ENCODE assay signal across 18 cellular contexts in the genomic region with DNA sequence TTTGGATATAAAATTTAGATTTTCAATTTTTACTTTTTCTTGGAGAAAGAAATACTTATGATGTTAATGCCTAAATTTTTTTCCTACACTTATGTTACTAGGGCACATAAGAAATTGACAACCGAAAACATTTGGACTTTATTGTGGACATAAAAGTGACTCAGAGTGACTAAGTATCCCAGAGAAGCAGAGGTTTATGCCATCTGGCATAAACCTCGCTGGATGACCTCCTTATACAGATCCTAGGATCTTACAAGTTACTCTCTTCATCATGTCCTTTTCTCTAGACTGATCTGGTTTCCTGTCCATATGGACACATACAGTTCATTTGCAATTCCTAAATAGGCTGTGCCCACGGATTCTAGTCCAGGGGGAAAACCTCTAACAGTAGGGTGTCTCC.
DNase-seq lines count a peak whose midpoint lies in the region; ATAC-seq, FAIRE-seq and TF ChIP-seq lines count a peak whose summit lies in the region.
"Had no signal": no experiment of that assay in that cellular context is flagged by ENCODE, and none has a peak within 500 bp of the region (broad histone marks: within the 10 kb centered on the region; RNA-seq: fewer than 3 reads in every experiment).

No MANE protein-coding gene starts in this region.

- H3K4me1 Mint-ChIP-seq in astrocyte (ENCODE audit: low read depth, unreplicated experiment), result peaks cover 2% of the 10 kb centered on the region

- no peak overlapping the region for H3K27ac Mint-ChIP-seq in astrocyte (ENCODE audit: unreplicated experiment)
- H3K27ac Mint-ChIP-seq: dendritic cell treated with granulocyte-macrophage colony-stimulating factor and Interleukin-4, amounts not matched to agents 40 ng/mL and 50 ng/mL, for 4 days had no signal

- no peak overlapping the region for H3K4me2 ChIP-seq in astrocyte (ENCODE audit: low read length)

- H3K36me3 ChIP-seq in right atrium auricular region (no peaks in the 10 kb centered on the region), astrocyte (ENCODE audit: insufficient read depth, low read length) (no peaks in the 10 kb centered on the region)
- H3K36me3 ChIP-seq: prostate gland, suprapubic skin had no signal

- H4K20me1 ChIP-seq in astrocyte (ENCODE audit: insufficient read depth, low read length), result no peaks in the 10 kb centered on the region

- peak overlapping the region in 1 of 2 donors; percentile 5 for H3K27ac ChIP-seq in right atrium auricular region
- no peak overlapping the region for H3K27ac ChIP-seq in astrocyte (ENCODE audit: low read depth, low read length)
- H3K27ac ChIP-seq: prostate gland, suprapubic skin had no signal

- FAIRE-seq in astrocyte (lab: Jason Lieb, UNC), result no peak
- FAIRE-seq: GM12891, H1 had no signal

- H3K4me1 ChIP-seq in right atrium auricular region (no peaks in the 10 kb centered on the region), astrocyte (ENCODE audit: insufficient read depth, low read length) (peaks cover 3% of the 10 kb centered on the region)
- H3K4me1 ChIP-seq: prostate gland, suprapubic skin had no signal

- no peak overlapping the region for H3K4me3 Mint-ChIP-seq in astrocyte (ENCODE audit: unreplicated experiment)
- H3K4me3 Mint-ChIP-seq: dendritic cell treated with granulocyte-macrophage colony-stimulating factor and Interleukin-4, amounts not matched to agents 40 ng/mL and 50 ng/mL, for 4 days had no signal

- H3K36me3 Mint-ChIP-seq in astrocyte (ENCODE audit: low read depth, unreplicated experiment), result no peaks in the 10 kb centered on the region

- peak; percentile 70 for ATAC-seq in Right ventricle myocardium inferior
- no peak for ATAC-seq in HG03460 (IDR thresholded peaks at IDR 0.05; ENCODE audit: unreplicated experiment)
- ATAC-seq in HG03280 (IDR thresholded peaks at IDR 0.05; ENCODE audit: unreplicated experiment), result no peak

- H3K4me3 ChIP-seq in right atrium auricular region (no peak overlapping the region), astrocyte (ENCODE audit: insufficient read depth, low read depth, low read length) (no peak overlapping the region)
- H3K4me3 ChIP-seq: prostate gland, suprapubic skin had no signal

- peaks cover 2% of the 10 kb centered on the region for H3K9me3 Mint-ChIP-seq in astrocyte (ENCODE audit: unreplicated experiment)
- H3K9me3 Mint-ChIP-seq: dendritic cell treated with granulocyte-macrophage colony-stimulating factor and Interleukin-4, amounts not matched to agents 40 ng/mL and 50 ng/mL, for 4 days had no signal

- H3K27me3 ChIP-seq in right atrium auricular region, result no peaks in the 10 kb centered on the region
- no peaks in the 10 kb centered on the region for H3K27me3 ChIP-seq in astrocyte (ENCODE audit: insufficient read depth, low read length)
- H3K27me3 ChIP-seq: suprapubic skin had no signal

- no peak for TF ChIP-seq CTCF in right atrium auricular region (IDR thresholded peaks at IDR 0.05)
- no peak for TF ChIP-seq CTCF in astrocyte (IDR thresholded peaks at IDR 0.05; ENCODE audit: insufficient read depth, low read depth, low read length)

- no peaks in the 10 kb centered on the region for H3K9me3 ChIP-seq in right atrium auricular region
- no peaks in the 10 kb centered on the region for H3K9me3 ChIP-seq in astrocyte (ENCODE audit: insufficient read depth, low read depth, low read length)
- H3K9me3 ChIP-seq: prostate gland, suprapubic skin had no signal

- DNase-seq in Right ventricle myocardium inferior (ENCODE audit: missing footprints) (no peak), right atrium auricular region (ENCODE audit: low spot score) (no peak), astrocyte (ENCODE audit: low read depth) (peak; percentile 26), iris pigment epithelial cell (ENCODE audit: low read depth) (peak; percentile 20), T-helper 2 cell (no peak)
- DNase-seq in stimulated activated CD4-positive, alpha-beta T cell treated with anti-CD3 and anti-CD28 coated beads, Interleukin-4, amount 100 ng/mL, for 4 hours, result no peak
- DNase-seq: 8988T; activated naive CD4-positive, alpha-beta T cell treated with anti-CD3 and anti-CD28 coated beads, Interleukin-2, amount 50 U/mL, for 16 hours; Calu3; hypothalamus; NCI-H187 had no signal

- intact Hi-C loops in Right ventricle myocardium inferior (cut with DNase I), result no loop called here

- H3K27me3 Mint-ChIP-seq in astrocyte (ENCODE audit: low read depth, unreplicated experiment), result peaks cover 3% of the 10 kb centered on the region
- H3K27me3 Mint-ChIP-seq: dendritic cell treated with granulocyte-macrophage colony-stimulating factor and Interleukin-4, amounts not matched to agents 40 ng/mL and 50 ng/mL, for 4 days had no signal

- no peak overlapping the region for H2AFZ ChIP-seq in astrocyte (ENCODE audit: low read depth, low read length)

- no peak overlapping the region for H3K9ac ChIP-seq in astrocyte (ENCODE audit: low read length)

- H3K79me2 ChIP-seq in astrocyte (ENCODE audit: insufficient read depth, low read length), result no peaks in the 10 kb centered on the region

Comparison
In these comparisons a context has a peak if more than half of its experiments do, and no peak if none do; other contexts are left out.
1. DNase-seq: peak in astrocyte (single experiment) and iris pigment epithelial cell (single experiment); none in Right ventricle myocardium inferior (single experiment), right atrium auricular region (single experiment), stimulated activated CD4-positive, alpha-beta T cell treated with anti-CD3 and anti-CD28 coated beads, Interleukin-4, amount 100 ng/mL, for 4 hours (0 of 2) and T-helper 2 cell (0 of 5).